In genomic region chr7:44291733-44292395, GRCh38 we compare ENCODE assay signal across 24 cellular contexts. TPM values are rescaled to one million over a fixed set of nuclear protein-coding genes. Genes with fewer than 3 reads are reported as not detected.
DNase-seq lines count a peak whose midpoint lies in the region; ATAC-seq and TF ChIP-seq lines count a peak whose summit lies in the region.
"Had no signal": no experiment of that assay in that cellular context is flagged by ENCODE, and none has a peak within 500 bp of the region (broad histone marks: within the 10 kb centered on the region; RNA-seq: fewer than 3 reads in every experiment).

No MANE protein-coding gene starts in this region.

- DNase-seq in activated T-cell treated with anti-CD3 and anti-CD28 coated beads, Interleukin-2, amount 50 U/mL, for 24 hours = peak; percentile 7
- no peak for DNase-seq in activated T-cell treated with anti-CD3 and anti-CD28 coated beads for 4 hours
- DNase-seq in central memory CD8-positive, alpha-beta T cell (ENCODE audit: low spot score in 2 of 2) = peak; percentile 3 to 7
- DNase-seq in hepatic stellate cell (ENCODE audit: low spot score) = peak; percentile 12
- DNase-seq in stomach = peak; percentile 11
- no peak for DNase-seq in NCI-H1694 (lab: John Stamatoyannopoulos, UW)
- DNase-seq: activated CD4-positive, alpha-beta T cell treated with anti-CD3 and anti-CD28 coated beads for 4 hours; activated naive CD8-positive, alpha-beta T cell treated with anti-CD3 and anti-CD28 coated beads, Interleukin-2, amount 50 U/mL, for 24 hours; DMS79 treated with DMSO at 0.1 percent for 48 hours; esophagus squamous epithelium; glutamatergic neuron; NCI-H2029; NCI-H446; NK-92 treated with Interleukin-12 subunit alpha and Interleukin-12 subunit beta, amount 100 ng/mL, for 24 hours had no signal

- H3K4me1 Mint-ChIP-seq in activated T-cell treated with anti-CD3 and anti-CD28 coated beads, Interleukin-2, amount 50 U/mL, for 24 hours (ENCODE audit: low read depth) = no peaks in the 10 kb centered on the region
- H3K4me1 Mint-ChIP-seq in central memory CD8-positive, alpha-beta T cell = no peaks in the 10 kb centered on the region
- H3K4me1 Mint-ChIP-seq: activated naive CD8-positive, alpha-beta T cell treated with anti-CD3 and anti-CD28 coated beads, Interleukin-2, amount 50 U/mL, for 24 hours; naive thymus-derived CD8-positive, alpha-beta T cell had no signal

- peak overlapping the region in 1 of 5 donors; percentile 17 for H3K27ac ChIP-seq in stomach
- H3K27ac ChIP-seq: esophagus squamous epithelium, transverse colon had no signal

- no peak for ATAC-seq in central memory CD8-positive, alpha-beta T cell (replicated peaks; ENCODE audit: extremely low read depth, poor library complexity, severe bottlenecking)
- no peak for ATAC-seq in GM21526 (IDR thresholded peaks at IDR 0.05; ENCODE audit: low FRiP score, unreplicated experiment)
- no peak for ATAC-seq in HG03520 (IDR thresholded peaks at IDR 0.05; ENCODE audit: unreplicated experiment)
- ATAC-seq: activated naive CD8-positive, alpha-beta T cell treated with anti-CD3 and anti-CD28 coated beads, Interleukin-2, amount 50 U/mL, for 24 hours; naive thymus-derived CD8-positive, alpha-beta T cell; stimulated activated memory B cell treated with anti-CD40 and anti-IgM and Interleukin-4, amounts not matched to agents 10 μg/mL and 1 μg/mL and 100 μg/mL, for 72 hours had no signal

- no peaks in the 10 kb centered on the region for H3K9me3 Mint-ChIP-seq in activated T-cell treated with anti-CD3 and anti-CD28 coated beads, Interleukin-2, amount 50 U/mL, for 24 hours
- H3K9me3 Mint-ChIP-seq in central memory CD8-positive, alpha-beta T cell = no peaks in the 10 kb centered on the region
- H3K9me3 Mint-ChIP-seq: activated naive CD8-positive, alpha-beta T cell treated with anti-CD3 and anti-CD28 coated beads, Interleukin-2, amount 50 U/mL, for 24 hours; CD4-positive, alpha-beta T cell; stimulated activated memory B cell treated with anti-CD40 and anti-IgM and Interleukin-4, amounts not matched to agents 10 μg/mL and 1 μg/mL and 100 μg/mL, for 72 hours had no signal

- no peak for TF ChIP-seq EP300 in stomach (IDR thresholded peaks at IDR 0.05)

- no peak overlapping the region for H3K4me3 ChIP-seq in stomach
- H3K4me3 ChIP-seq: esophagus squamous epithelium, HAP-1, transverse colon had no signal

- no peaks in the 10 kb centered on the region for H3K36me3 ChIP-seq in stomach
- H3K36me3 ChIP-seq: esophagus squamous epithelium, HAP-1, transverse colon had no signal

- WGBS in stomach, 5 donors = 45 to 66% (median 54%) methylated on average over 9 of the region's 9 CpGs

- H3K36me3 Mint-ChIP-seq in activated T-cell treated with anti-CD3 and anti-CD28 coated beads, Interleukin-2, amount 50 U/mL, for 24 hours (ENCODE audit: low read depth) = no peaks in the 10 kb centered on the region
- H3K36me3 Mint-ChIP-seq in central memory CD8-positive, alpha-beta T cell (ENCODE audit: insufficient read depth) = peaks cover 2% of the 10 kb centered on the region
- H3K36me3 Mint-ChIP-seq: memory B cell; stimulated activated memory B cell treated with anti-CD40 and anti-IgM and Interleukin-4, amounts not matched to agents 10 μg/mL and 1 μg/mL and 100 μg/mL, for 72 hours had no signal

- no peak overlapping the region for H3K27ac Mint-ChIP-seq in activated T-cell treated with anti-CD3 and anti-CD28 coated beads, Interleukin-2, amount 50 U/mL, for 24 hours
- H3K27ac Mint-ChIP-seq in central memory CD8-positive, alpha-beta T cell (ENCODE audit: low read depth) = no peak overlapping the region
- H3K27ac Mint-ChIP-seq: activated naive CD8-positive, alpha-beta T cell treated with anti-CD3 and anti-CD28 coated beads, Interleukin-2, amount 50 U/mL, for 24 hours; CD4-positive, alpha-beta T cell; memory B cell; naive thymus-derived CD8-positive, alpha-beta T cell; stimulated activated memory B cell treated with anti-CD40 and anti-IgM and Interleukin-4, amounts not matched to agents 10 μg/mL and 1 μg/mL and 100 μg/mL, for 72 hours had no signal

- H3K27me3 ChIP-seq in stomach = peaks cover 0 to 31% (median 11%) of the 10 kb centered on the region in 3 donors

- TF ChIP-seq CTCF in stomach (IDR thresholded peaks at IDR 0.05) = no peak

- no peak overlapping the region for H3K4me3 Mint-ChIP-seq in activated T-cell treated with anti-CD3 and anti-CD28 coated beads, Interleukin-2, amount 50 U/mL, for 24 hours
- no peak overlapping the region for H3K4me3 Mint-ChIP-seq in central memory CD8-positive, alpha-beta T cell
- H3K4me3 Mint-ChIP-seq: activated naive CD8-positive, alpha-beta T cell treated with anti-CD3 and anti-CD28 coated beads, Interleukin-2, amount 50 U/mL, for 24 hours; CD4-positive, alpha-beta T cell; memory B cell; naive thymus-derived CD8-positive, alpha-beta T cell; stimulated activated memory B cell treated with anti-CD40 and anti-IgM and Interleukin-4, amounts not matched to agents 10 μg/mL and 1 μg/mL and 100 μg/mL, for 72 hours had no signal

- peaks cover 48% of the 10 kb centered on the region for H3K27me3 Mint-ChIP-seq in activated T-cell treated with anti-CD3 and anti-CD28 coated beads, Interleukin-2, amount 50 U/mL, for 24 hours
- H3K27me3 Mint-ChIP-seq in central memory CD8-positive, alpha-beta T cell = peaks cover 75% of the 10 kb centered on the region

- intact Hi-C loops in stomach (cut with DNase I; ENCODE audit: low total_unique reads) = no loop called here

- no peaks in the 10 kb centered on the region for H3K9me3 ChIP-seq in stomach
- H3K9me3 ChIP-seq: esophagus squamous epithelium, HAP-1, SK-N-SH, transverse colon had no signal

- no peak for TF ChIP-seq POLR2A in stomach (IDR thresholded peaks at IDR 0.05)

- H3K4me1 ChIP-seq in stomach = peaks cover 0 to 23% (median 11%) of the 10 kb centered on the region in 4 donors
- H3K4me1 ChIP-seq: HAP-1, transverse colon had no signal

RNA-seq across cellular contexts. Expression of gene CAMK2B, which starts 33.5 kb away (rescaled TPM):
- 1 to 10 TPM in 2 of 5 donors, under 1 TPM in 1, not detected in 2; 0.92 to 7.6 (median 4.6) TPM for total RNA-seq in stomach
- polyA plus RNA-seq in stomach = 10 to 100 TPM in 1 of 3 donors, 1 to 10 TPM in 2; 2.9 to 28.4 (median 6.2) TPM
- total RNA-seq: bronchial epithelial cell; CD4-positive, alpha-beta T cell; naive thymus-derived CD8-positive, alpha-beta T cell had no signal
- polyA plus RNA-seq: naive thymus-derived CD8-positive, alpha-beta T cell had no signal

Comparison
In these comparisons a context has a peak if more than half of its experiments do, and no peak if none do; other contexts are left out.
1. DNase-seq: peak in activated T-cell treated with anti-CD3 and anti-CD28 coated beads, Interleukin-2, amount 50 U/mL, for 24 hours (single experiment), central memory CD8-positive, alpha-beta T cell (2 of 2), hepatic stellate cell (single experiment) and stomach (single experiment); none in activated T-cell treated with anti-CD3 and anti-CD28 coated beads for 4 hours (single experiment) and NCI-H1694 (single experiment).